In genomic region chr10:61941202-61941651, GRCh38 we compare ENCODE assay signal across 11 cellular contexts. TPM values are rescaled to one million over a fixed set of nuclear protein-coding genes. Genes with fewer than 3 reads are reported as not detected.
A peak's percentile ranks its signal among the peaks of the same experiment; 100 is the strongest.
DNase-seq lines count a peak whose midpoint lies in the region; ATAC-seq and TF ChIP-seq lines count a peak whose summit lies in the region.
"Had no signal": no experiment of that assay in that cellular context is flagged by ENCODE, and none has a peak within 500 bp of the region (broad histone marks: within the 10 kb centered on the region; RNA-seq: fewer than 3 reads in every experiment).

No MANE protein-coding gene starts in this region.

- H3K36me3 Mint-ChIP-seq in activated CD8-positive, alpha-beta T cell treated with anti-CD3 and anti-CD28 coated beads for 36 hours (ENCODE audit: low read depth) = peaks cover 55% of the 10 kb centered on the region
- H3K36me3 Mint-ChIP-seq in natural killer cell = peaks cover 10% of the 10 kb centered on the region

- H3K4me1 Mint-ChIP-seq in activated CD8-positive, alpha-beta T cell treated with anti-CD3 and anti-CD28 coated beads for 36 hours (ENCODE audit: low read depth) = peaks cover 85% of the 10 kb centered on the region
- peaks cover 70 to 74% of the 10 kb centered on the region in 2 donors for H3K4me1 Mint-ChIP-seq in natural killer cell

- CTCF ChIA-PET in HEK293 (lab: Yijun Ruan, JAX) = no interaction called here
- CTCF ChIA-PET in activated CD8-positive, alpha-beta T cell treated with anti-CD3 and anti-CD28 coated beads for 36 hours (lab: Charles Lee) = interaction anchor here (5.6 kb wide), 1 partner anchor 42 kb away, joined by 39 read pairs; the partner anchor contains the start of gene ARID5B

- H3K4me2 ChIP-seq in BLaER1 = peak overlapping the region; percentile 83

- no peak for ATAC-seq in activated CD8-positive, alpha-beta T cell treated with anti-CD3 and anti-CD28 coated beads for 36 hours
- ATAC-seq in natural killer cell (peak; percentile 34 to 47 (median 35)), mucosa of descending colon (no peak)
- ATAC-seq: psoas muscle had no signal

- no peaks in the 10 kb centered on the region for H3K27me3 Mint-ChIP-seq in activated CD8-positive, alpha-beta T cell treated with anti-CD3 and anti-CD28 coated beads for 36 hours
- no peaks in the 10 kb centered on the region for H3K27me3 Mint-ChIP-seq in natural killer cell (ENCODE audit: low read depth in 2 of 2)

- H3K4me3 ChIP-seq in BLaER1 = peak overlapping the region; percentile 17
- no peak overlapping the region for H3K4me3 ChIP-seq in HEK293 (ENCODE audit: low read depth, low read length)
- no peak overlapping the region for H3K4me3 ChIP-seq in H7 (ENCODE audit: insufficient read depth, low read depth, low read length)
- H3K4me3 ChIP-seq in mucosa of descending colon = no peak overlapping the region
- H3K4me3 ChIP-seq: psoas muscle had no signal

- H3K9me3 ChIP-seq in BLaER1 (no peaks in the 10 kb centered on the region), HEK293 (ENCODE audit: control insufficient read depth, insufficient read depth, low read depth, low read length) (no peaks in the 10 kb centered on the region), mucosa of descending colon (no peaks in the 10 kb centered on the region)
- H3K9me3 ChIP-seq: psoas muscle had no signal

- H3K4me1 ChIP-seq in BLaER1 = peaks cover 93% of the 10 kb centered on the region
- H3K4me1 ChIP-seq in HEK293 (ENCODE audit: control insufficient read depth, insufficient read depth, low read length) = peaks cover 21% of the 10 kb centered on the region
- H3K4me1 ChIP-seq in mucosa of descending colon (ENCODE audit: low read depth) = peaks cover 37% of the 10 kb centered on the region

- H3K9me3 Mint-ChIP-seq in activated CD8-positive, alpha-beta T cell treated with anti-CD3 and anti-CD28 coated beads for 36 hours = no peaks in the 10 kb centered on the region
- H3K9me3 Mint-ChIP-seq in natural killer cell = no peaks in the 10 kb centered on the region

- POLR2A ChIA-PET in HEK293 (lab: Yijun Ruan, JAX) = no interaction called here
- POLR2A ChIA-PET in activated CD8-positive, alpha-beta T cell treated with anti-CD3 and anti-CD28 coated beads for 36 hours (lab: Charles Lee) = interaction anchor here (2.6 to 12.4 kb wide), 2 partner anchors 38 to 109 kb away, joined by 9 to 137 read pairs; partner anchors contain the start of gene ARID5B

- DNase-seq in activated CD8-positive, alpha-beta T cell treated with anti-CD3 and anti-CD28 coated beads for 36 hours = no peak
- DNase-seq in natural killer cell (no peak), SW 1271 (lab: John Stamatoyannopoulos, UW) (no peak), H7 (no peak), mucosa of descending colon (no peak), C1 segment of cervical spinal cord (lab: John Stamatoyannopoulos, UW) (no peak)
- DNase-seq: DMS53, NCI-H2171 treated with DMSO at 0.1 percent for 48 hours, psoas muscle had no signal

- TF ChIP-seq CTCF in HEK293 (tag by site-specific recombination; IDR thresholded peaks at IDR 0.05) (no peak), natural killer cell (IDR thresholded peaks at IDR 0.05) (no peak), mucosa of descending colon (IDR thresholded peaks at IDR 0.05) (no peak)
- TF ChIP-seq CTCF in activated CD8-positive, alpha-beta T cell treated with anti-CD3 and anti-CD28 coated beads for 36 hours (IDR thresholded peaks at IDR 0.05) = no peak

- H4K20me1 ChIP-seq in BLaER1 = no peaks in the 10 kb centered on the region

- H3K4me3 Mint-ChIP-seq in activated CD8-positive, alpha-beta T cell treated with anti-CD3 and anti-CD28 coated beads for 36 hours = peak overlapping the region; percentile 28
- H3K4me3 Mint-ChIP-seq in natural killer cell = peak overlapping the region; percentile 86

- H3K9ac ChIP-seq in BLaER1 = peak overlapping the region; percentile 32

- H3K36me3 ChIP-seq in BLaER1 (peaks cover 32% of the 10 kb centered on the region), HEK293 (ENCODE audit: control insufficient read depth in 2 of 2, insufficient read depth in 1 of 2, low read length in 2 of 2) (peaks cover 4 to 13% of the 10 kb centered on the region in 2 experiments), H7 (replicated peaks; ENCODE audit: control insufficient read depth, insufficient read depth, low read length) (no peaks in the 10 kb centered on the region), mucosa of descending colon (ENCODE audit: low read depth) (no peaks in the 10 kb centered on the region)

- peak overlapping the region; percentile 98 for H3K27ac Mint-ChIP-seq in activated CD8-positive, alpha-beta T cell treated with anti-CD3 and anti-CD28 coated beads for 36 hours
- H3K27ac Mint-ChIP-seq in natural killer cell = peak overlapping the region; percentile 93 to 95

- H3K27me3 ChIP-seq in BLaER1 (no peaks in the 10 kb centered on the region), H7 (ENCODE audit: control insufficient read depth, insufficient read depth, low read length) (no peaks in the 10 kb centered on the region)

- intact Hi-C loops in activated CD8-positive, alpha-beta T cell treated with anti-CD3 and anti-CD28 coated beads for 36 hours (cut with micrococcal nuclease) = loop anchor here (5.0 kb wide), 1 partner anchor 246 kb away; no protein-coding TSS in a partner anchor
- intact Hi-C loops in natural killer cell (cut with micrococcal nuclease) (loop anchor here (5.0 kb wide), 1 partner anchor 696 kb away; no protein-coding TSS in a partner anchor), mucosa of descending colon (cut with DNase I, micrococcal nuclease) (no loop called here)

- H3K27ac ChIP-seq in BLaER1 (peak overlapping the region; percentile 87), HEK293 (ENCODE audit: extremely low read depth, low read depth, low read length) (no peak overlapping the region)
- H3K27ac ChIP-seq: psoas muscle had no signal

TF ChIP-seq in HEK293, 187 proteins besides CTCF, POLR2A, EP300 and RAD21:
- no peak for TF ChIP-seq ZNF223 (tag by site-specific recombination; IDR thresholded peaks at IDR 0.05)
- TF ChIP-seq SP7 (tag by site-specific recombination; IDR thresholded peaks at IDR 0.05) = no peak
- no peak for TF ChIP-seq ZNF423 (tag by site-specific recombination; IDR thresholded peaks at IDR 0.05)
- peak; percentile 58 for TF ChIP-seq PRDM1 (tag by site-specific recombination; IDR thresholded peaks at IDR 0.05)
- no peak for TF ChIP-seq ZSCAN23 (tag by site-specific recombination; IDR thresholded peaks at IDR 0.05)
- TF ChIP-seq HOXD13 (CRISPR knock-in tag; IDR thresholded peaks at IDR 0.05; ENCODE audit: borderline replicate concordance) = no peak

RNA-seq across cellular contexts. Expression of gene ARID5B, which starts 39.7 kb away (rescaled TPM):
- 10 to 100 TPM; 26.7 to 28.3 TPM for total RNA-seq in activated CD8-positive, alpha-beta T cell treated with anti-CD3 and anti-CD28 coated beads for 36 hours
- 10 to 100 TPM; 22.3 to 44.3 (median 31.3) TPM for total RNA-seq in natural killer cell
- 1.3 and 1.4 TPM in 2 replicates for total RNA-seq in H7 (2014; rRNA removed; shearing (Covaris generic))
- total RNA-seq in mucosa of descending colon = 10 to 100 TPM; 21.9 to 34.1 (median 22.4) TPM

Comparison
In these comparisons a context has a peak if more than half of its experiments do, and no peak if none do; other contexts are left out.
1. ATAC-seq: peak in natural killer cell (3 of 3); none in activated CD8-positive, alpha-beta T cell treated with anti-CD3 and anti-CD28 coated beads for 36 hours (single experiment) and mucosa of descending colon (single experiment).
2. intact Hi-C loops: an anchor here in activated CD8-positive, alpha-beta T cell treated with anti-CD3 and anti-CD28 coated beads for 36 hours (5.0 kb wide) and natural killer cell (5.0 kb wide); none called in mucosa of descending colon.